Comparison of ENCODE assay signal across 24 cellular contexts in genomic region chr10:84241185-84241790, GRCh38. TPM values are rescaled to one million over a fixed set of nuclear protein-coding genes. Genes with fewer than 3 reads are reported as not detected.
A peak's percentile ranks its signal among the peaks of the same experiment; 100 is the strongest.
DNase-seq lines count a peak whose midpoint lies in the region; ATAC-seq, FAIRE-seq and TF ChIP-seq lines count a peak whose summit lies in the region.
"Had no signal": no experiment of that assay in that cellular context is flagged by ENCODE, and none has a peak within 500 bp of the region (broad histone marks: within the 10 kb centered on the region; RNA-seq: fewer than 3 reads in every experiment).

Gene LRIT1 (minus strand): TSS chr10:84241546. CDS start chr10:84241439, 107 bp downstream.

- H3K9me3 Mint-ChIP-seq in stimulated activated effector memory CD8-positive, alpha-beta T cell treated with anti-CD3 and anti-CD28 coated beads, Interleukin-12 subunit alpha, Interleukin-12 subunit beta, amount 100 ng/mL, for 72 hours, result no peaks in the 10 kb centered on the region
- H3K9me3 Mint-ChIP-seq in HFFc6, result no peaks in the 10 kb centered on the region
- H3K9me3 Mint-ChIP-seq: CD4-positive, CD25-positive, alpha-beta regulatory T cell; CD8-positive, alpha-beta T cell; GM23338 had no signal

- DNase-seq in D721Med (ENCODE audit: insufficient read length, low spot score) (peak; percentile 58), NCI-H82 (lab: John Stamatoyannopoulos, UW) (peak; percentile 80), coronary artery (ENCODE audit: low spot score) (peak; percentile 66), HFFc6 (no peak), NCI-H1417 treated with DMSO at 0.1 percent for 48 hours (lab: John Stamatoyannopoulos, UW) (no peak)
- DNase-seq in stimulated activated effector memory CD8-positive, alpha-beta T cell treated with anti-CD3 and anti-CD28 coated beads, Interleukin-12 subunit alpha, Interleukin-12 subunit beta, amount 100 ng/mL, for 72 hours (ENCODE audit: low spot score in 2 of 2), result no peak
- DNase-seq in stimulated activated CD4-positive, alpha-beta T cell treated with anti-CD3 and anti-CD28 coated beads, Interleukin-15, amount 100 ng/mL, for 24 hours, result no peak
- DNase-seq: Caco-2; CD4-positive, CD25-positive, alpha-beta regulatory T cell; CD8-positive, alpha-beta T cell; DMS 273 treated with DMSO at 0.1 percent for 48 hours; DMS79; EL; GDM1 had no signal

- no peaks in the 10 kb centered on the region for H3K36me3 Mint-ChIP-seq in stimulated activated effector memory CD8-positive, alpha-beta T cell treated with anti-CD3 and anti-CD28 coated beads, Interleukin-12 subunit alpha, Interleukin-12 subunit beta, amount 100 ng/mL, for 72 hours
- no peaks in the 10 kb centered on the region for H3K36me3 Mint-ChIP-seq in HFFc6 (ENCODE audit: low read depth)
- H3K36me3 Mint-ChIP-seq: CD4-positive, CD25-positive, alpha-beta regulatory T cell; CD8-positive, alpha-beta T cell had no signal

- H3K27me3 Mint-ChIP-seq in HFFc6 (ENCODE audit: insufficient read depth), result peaks cover 14% of the 10 kb centered on the region

- H3K4me3 Mint-ChIP-seq in stimulated activated effector memory CD8-positive, alpha-beta T cell treated with anti-CD3 and anti-CD28 coated beads, Interleukin-12 subunit alpha, Interleukin-12 subunit beta, amount 100 ng/mL, for 72 hours, result no peak within 1 kb of the TSS
- no peak within 1 kb of the TSS for H3K4me3 Mint-ChIP-seq in HFFc6
- H3K4me3 Mint-ChIP-seq: B cell; CD4-positive, CD25-positive, alpha-beta regulatory T cell; CD8-positive, alpha-beta T cell; GM23338 had no signal

- no peaks in the 10 kb centered on the region for H3K4me1 Mint-ChIP-seq in stimulated activated effector memory CD8-positive, alpha-beta T cell treated with anti-CD3 and anti-CD28 coated beads, Interleukin-12 subunit alpha, Interleukin-12 subunit beta, amount 100 ng/mL, for 72 hours
- no peaks in the 10 kb centered on the region for H3K4me1 Mint-ChIP-seq in HFFc6 (ENCODE audit: low read depth)
- H3K4me1 Mint-ChIP-seq: B cell; CD4-positive, CD25-positive, alpha-beta regulatory T cell had no signal

- no peak for FAIRE-seq in D721Med (lab: Jason Lieb, UNC)
- FAIRE-seq: GM12878, GM19239, H54 had no signal

- ATAC-seq in stimulated activated effector memory CD8-positive, alpha-beta T cell treated with anti-CD3 and anti-CD28 coated beads, Interleukin-12 subunit alpha, Interleukin-12 subunit beta, amount 100 ng/mL, for 72 hours, result peak; percentile 5
- ATAC-seq: CD8-positive, alpha-beta T cell; GM12878; GM23338 had no signal

- no peak within 1 kb of the TSS for H3K4me3 ChIP-seq in coronary artery
- H3K4me3 ChIP-seq: BLaER1, GM12878, GM23338, HAP-1 had no signal

- no peak within 1 kb of the TSS for H3K27ac Mint-ChIP-seq in stimulated activated effector memory CD8-positive, alpha-beta T cell treated with anti-CD3 and anti-CD28 coated beads, Interleukin-12 subunit alpha, Interleukin-12 subunit beta, amount 100 ng/mL, for 72 hours
- no peak within 1 kb of the TSS for H3K27ac Mint-ChIP-seq in HFFc6
- H3K27ac Mint-ChIP-seq: B cell; CD8-positive, alpha-beta T cell; GM23338 had no signal

- H3K27ac ChIP-seq in coronary artery, result no peak within 1 kb of the TSS
- H3K27ac ChIP-seq: BLaER1, C4-2B had no signal

- TF ChIP-seq CTCF in D721Med (IDR thresholded peaks at IDR 0.05; ENCODE audit: insufficient read depth, missing control alignments) (no peak), coronary artery (IDR thresholded peaks at IDR 0.05) (no peak), HFFc6 (IDR thresholded peaks at IDR 0.05) (no peak)

RNA-seq across cellular contexts. Expression of gene LRIT1, which starts in this region (rescaled TPM):
- not detected for total RNA-seq in HFFc6 (2021; fragmentation: NEBNext Ultra II Directional; extraction: Animal tissue kit (Norgen Biotek cat#: 25700))
- total RNA-seq: A172; A673; B cell; Caco-2; CD4-positive, CD25-positive, alpha-beta regulatory T cell; CD8-positive, alpha-beta T cell; GM12878 had no signal

Comparison
In these comparisons a context has a peak if more than half of its experiments do, and no peak if none do; other contexts are left out.
1. DNase-seq: peak in D721Med (single experiment), NCI-H82 (single experiment) and coronary artery (single experiment); none in stimulated activated effector memory CD8-positive, alpha-beta T cell treated with anti-CD3 and anti-CD28 coated beads, Interleukin-12 subunit alpha, Interleukin-12 subunit beta, amount 100 ng/mL, for 72 hours (0 of 2), stimulated activated CD4-positive, alpha-beta T cell treated with anti-CD3 and anti-CD28 coated beads, Interleukin-15, amount 100 ng/mL, for 24 hours (single experiment), HFFc6 (single experiment) and NCI-H1417 treated with DMSO at 0.1 percent for 48 hours (single experiment).